In the genomic region with DNA sequence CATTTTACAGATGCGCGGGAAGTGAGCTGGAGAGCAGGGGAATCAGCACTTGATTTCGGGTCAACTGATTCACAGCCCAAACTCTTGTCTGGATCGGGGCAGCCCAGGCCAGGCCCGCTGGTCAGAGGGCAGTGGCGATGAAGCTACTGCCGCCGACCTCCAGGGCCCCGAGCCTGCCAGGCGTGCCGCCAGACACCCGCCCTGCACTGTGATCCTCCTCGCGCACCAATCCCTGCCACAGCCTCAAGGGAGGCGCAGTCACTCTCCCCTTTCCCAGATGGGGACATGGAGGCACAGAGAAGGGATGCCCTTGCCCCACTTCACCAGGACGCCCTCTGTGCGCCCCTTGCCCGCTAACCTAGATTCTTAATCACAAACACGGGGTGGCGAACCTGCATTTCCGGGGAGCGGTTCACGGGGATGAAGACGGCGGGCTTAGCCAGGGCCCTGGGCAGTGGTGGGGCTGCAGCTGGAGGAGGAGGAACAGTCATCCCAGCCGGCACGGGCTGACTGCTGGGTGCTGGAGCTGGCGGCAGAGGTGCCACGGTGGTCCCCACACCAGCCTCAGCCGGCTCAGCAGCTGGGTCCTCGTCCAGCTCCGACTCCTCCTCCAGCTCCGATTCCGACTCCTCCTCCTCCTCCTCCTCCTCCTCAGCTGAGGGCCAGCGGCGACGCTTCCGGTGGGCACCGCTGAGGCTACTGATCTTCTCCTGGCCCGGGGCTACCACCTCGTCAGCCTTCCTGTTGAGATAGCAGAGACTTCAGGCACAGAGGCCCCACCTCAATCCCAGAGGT, we compare ENCODE assay signal across 19 cellular contexts.
"Had no signal": no experiment of that assay in that cellular context is flagged by ENCODE, and none has a peak within 500 bp of the region (broad histone marks: within the 10 kb centered on the region; RNA-seq: fewer than 3 reads in every experiment).

No MANE protein-coding gene starts in this region.

- H3K9me3 Mint-ChIP-seq: activated naive CD4-positive, alpha-beta T cell treated with anti-CD3 and anti-CD28 coated beads, Interleukin-2, amount 10 ng/mL, durations not matched to agents 7 days and 5 days; activated T-helper 1 cell treated with anti-CD3 and anti-CD28 coated beads, Interleukin-12 subunit alpha, Interleukin-12 subunit beta, Interleukin-2, Interleukin-4 antibody, amounts not matched to agents 30 ng/mL and 10 ng/mL and 1 ng/mL, durations not matched to agents 14 hours and 24 hours and 36 hours; effector memory CD8-positive, alpha-beta T cell; immature natural killer cell; naive thymus-derived CD4-positive, alpha-beta T cell; T-cell; type B pancreatic cell had no signal

- H3K27ac Mint-ChIP-seq: activated naive CD4-positive, alpha-beta T cell treated with anti-CD3 and anti-CD28 coated beads, Interleukin-2, amount 10 ng/mL, durations not matched to agents 7 days and 5 days; activated T-helper 1 cell treated with anti-CD3 and anti-CD28 coated beads, Interleukin-12 subunit alpha, Interleukin-12 subunit beta, Interleukin-2, Interleukin-4 antibody, amounts not matched to agents 30 ng/mL and 10 ng/mL and 1 ng/mL, durations not matched to agents 14 hours and 24 hours and 36 hours; immature natural killer cell; T-cell; type B pancreatic cell had no signal

- H3K4me1 ChIP-seq: spleen, vagina had no signal

- H3K4me3 ChIP-seq: spleen, vagina had no signal

- H3K9me3 ChIP-seq: spleen, vagina had no signal

- ATAC-seq: effector memory CD8-positive, alpha-beta T cell; left colon; naive thymus-derived CD4-positive, alpha-beta T cell; stimulated activated naive CD8-positive, alpha-beta T cell treated with anti-CD3 and anti-CD28 coated beads, Interleukin-15, Interleukin-2, amounts not matched to agents 100 U/mL and 50 U/mL, for 24 hours; T-cell had no signal

- H3K27ac ChIP-seq: spleen, vagina, VCaP had no signal

- H3K27me3 ChIP-seq: spleen, vagina had no signal

- H3K27me3 Mint-ChIP-seq: activated naive CD4-positive, alpha-beta T cell treated with anti-CD3 and anti-CD28 coated beads, Interleukin-2, amount 10 ng/mL, durations not matched to agents 7 days and 5 days; effector memory CD8-positive, alpha-beta T cell; naive thymus-derived CD4-positive, alpha-beta T cell; T-cell; type B pancreatic cell had no signal

- H3K4me3 Mint-ChIP-seq: activated naive CD4-positive, alpha-beta T cell treated with anti-CD3 and anti-CD28 coated beads, Interleukin-2, amount 10 ng/mL, durations not matched to agents 7 days and 5 days; activated T-helper 1 cell treated with anti-CD3 and anti-CD28 coated beads, Interleukin-12 subunit alpha, Interleukin-12 subunit beta, Interleukin-2, Interleukin-4 antibody, amounts not matched to agents 30 ng/mL and 10 ng/mL and 1 ng/mL, durations not matched to agents 14 hours and 24 hours and 36 hours; effector memory CD8-positive, alpha-beta T cell; immature natural killer cell; naive thymus-derived CD4-positive, alpha-beta T cell; T-cell; type B pancreatic cell had no signal

- H3K4me1 Mint-ChIP-seq: activated naive CD4-positive, alpha-beta T cell treated with anti-CD3 and anti-CD28 coated beads, Interleukin-2, amount 10 ng/mL, durations not matched to agents 7 days and 5 days had no signal

- DNase-seq: activated CD4-positive, alpha-beta T cell treated with anti-CD3 and anti-CD28 coated beads for 4 hours; activated CD4-positive, alpha-beta T cell treated with anti-CD3 and anti-CD28 coated beads, Interleukin-2, amount 50 U/mL, for 4 hours; activated effector memory CD4-positive, alpha-beta T cell treated with anti-CD3 and anti-CD28 coated beads, Interleukin-2, amount 50 U/mL, for 16 hours; activated naive CD4-positive, alpha-beta T cell treated with anti-CD3 and anti-CD28 coated beads, Interleukin-2, amount 10 ng/mL, durations not matched to agents 7 days and 5 days; activated T-cell treated with anti-CD3 and anti-CD28 coated beads for 4 hours; caudate nucleus; cortex of kidney; effector memory CD8-positive, alpha-beta T cell; immature natural killer cell; kidney; left colon; naive thymus-derived CD4-positive, alpha-beta T cell; spleen; stimulated activated naive CD8-positive, alpha-beta T cell treated with anti-CD3 and anti-CD28 coated beads, Interleukin-15, Interleukin-2, amounts not matched to agents 100 U/mL and 50 U/mL, for 24 hours; T-cell had no signal
